34 cellular contexts compared by ENCODE assay signal in genomic region chr11:96376796-96377195, GRCh38.
"Had no signal": no experiment of that assay in that cellular context is flagged by ENCODE, and none has a peak within 500 bp of the region (broad histone marks: within the 10 kb centered on the region; RNA-seq: fewer than 3 reads in every experiment).

No MANE protein-coding gene starts in this region.

- H3K9me3 ChIP-seq: MG63 had no signal

- H3K9ac ChIP-seq: KMS-11 had no signal

- H3K27ac ChIP-seq: KMS-11 had no signal

- H3K4me3 ChIP-seq: MG63 had no signal

- H3K4me2 ChIP-seq: KMS-11 had no signal

- DNase-seq: Karpas-422, Kasumi-1, KG1, MG63, MM.1S, MV-4-11, NCI-H1048, NCI-H1092, NCI-H1092 treated with DMSO at 0.1 percent for 48 hours, NCI-H1105, NCI-H1105 treated with DMSO at 0.1 percent for 48 hours, NCI-H1417, NCI-H1417 treated with DMSO at 0.1 percent for 48 hours, NCI-H1436, NCI-H1436 treated with DMSO at 0.1 percent for 48 hours, NCI-H146, NCI-H1694, NCI-H187, NCI-H187 treated with DMSO at 0.1 percent for 48 hours, NCI-H1930, NCI-H2029, NCI-H2029 treated with DMSO at 0.1 percent for 48 hours, NCI-H2081, NCI-H2081 treated with DMSO at 0.1 percent for 48 hours, NCI-H2107, NCI-H2171, NCI-H2171 treated with DMSO at 0.1 percent for 48 hours, NCI-H2227 treated with DMSO at 0.1 percent for 48 hours, NCI-H226, NCI-H345, NCI-H446, NCI-H446 treated with DMSO at 0.1 percent for 48 hours, NCI-H510A had no signal

- H3K27me3 ChIP-seq: MG63 had no signal
